In genomic region chr4:148487181-148487580, GRCh38 we compare ENCODE assay signal across 9 cellular contexts.
"Had no signal": no experiment of that assay in that cellular context is flagged by ENCODE, and none has a peak within 500 bp of the region (broad histone marks: within the 10 kb centered on the region; RNA-seq: fewer than 3 reads in every experiment).

No MANE protein-coding gene starts in this region.

- H3K27ac ChIP-seq: HL-60 had no signal

- H3K36me3 ChIP-seq: HAP-1 had no signal

- H3K4me2 ChIP-seq: GM23338 had no signal

- DNase-seq: H7, HFFc6, KG1 had no signal

- ATAC-seq: GM23338, HCT116, HepG2, K562 had no signal

- H3K4me3 ChIP-seq: GM23338, HAP-1, K562 had no signal

- H3K9me3 ChIP-seq: HAP-1 had no signal

- H3K4me1 ChIP-seq: HAP-1 had no signal
